ENCODE assay signal across 8 cellular contexts in genomic region chr3:114809668-114810413, GRCh38.
DNase-seq lines count a peak whose midpoint lies in the region; ATAC-seq and TF ChIP-seq lines count a peak whose summit lies in the region.

No MANE protein-coding gene starts in this region.

- H3K4me1 ChIP-seq in smooth muscle cell (ENCODE audit: low read depth): peaks cover 3% of the 10 kb centered on the region

- peak overlapping the region; percentile 67 for H3K4me2 ChIP-seq in smooth muscle cell

- H3K4me3 Mint-ChIP-seq in activated CD4-positive, alpha-beta memory T cell treated with anti-CD3 and anti-CD28 coated beads for 36 hours: no peak overlapping the region
- no peak overlapping the region for H3K4me3 Mint-ChIP-seq in progenitor cell of endocrine pancreas (ENCODE audit: low read depth)

- H3F3A ChIP-seq in smooth muscle cell (ENCODE audit: low read depth): no peaks in the 10 kb centered on the region

- intact Hi-C loops in activated CD4-positive, alpha-beta memory T cell treated with anti-CD3 and anti-CD28 coated beads for 36 hours (cut with micrococcal nuclease): no loop called here
- intact Hi-C loops in Right ventricle myocardium inferior (cut with DNase I): no loop called here

- peak overlapping the region; percentile 27 for H3K4me3 ChIP-seq in smooth muscle cell

- peaks cover 9% of the 10 kb centered on the region for H3K36me3 Mint-ChIP-seq in activated CD4-positive, alpha-beta memory T cell treated with anti-CD3 and anti-CD28 coated beads for 36 hours
- no peaks in the 10 kb centered on the region for H3K36me3 Mint-ChIP-seq in progenitor cell of endocrine pancreas (ENCODE audit: insufficient read depth)

- peak; percentile 50 for DNase-seq in NK-92 treated with Interleukin-12 subunit alpha and Interleukin-12 subunit beta, amount 100 ng/mL, for 24 hours (lab: John Stamatoyannopoulos, UW)
- no peak for DNase-seq in NK-92 (lab: John Stamatoyannopoulos, UW; ENCODE audit: unreplicated experiment)
- peak; percentile 36 for DNase-seq in activated CD4-positive, alpha-beta memory T cell treated with anti-CD3 and anti-CD28 coated beads for 36 hours
- no peak for DNase-seq in smooth muscle cell (lab: John Stamatoyannopoulos, UW; ENCODE audit: unreplicated experiment)
- no peak for DNase-seq in Right ventricle myocardium inferior (ENCODE audit: missing footprints)
- no peak for DNase-seq in COR-L47 (lab: John Stamatoyannopoulos, UW)
- no peak for DNase-seq in progenitor cell of endocrine pancreas (ENCODE audit: low spot score, unreplicated experiment)

- H3K9me3 Mint-ChIP-seq in activated CD4-positive, alpha-beta memory T cell treated with anti-CD3 and anti-CD28 coated beads for 36 hours: peaks cover 3% of the 10 kb centered on the region
- peaks cover 5% of the 10 kb centered on the region for H3K9me3 Mint-ChIP-seq in progenitor cell of endocrine pancreas (ENCODE audit: low read depth)

- H2AFZ ChIP-seq in smooth muscle cell (ENCODE audit: low read depth): no peak overlapping the region

- WGBS in smooth muscle cell (ENCODE audit: low lambda C conversion rate): 48% methylated on average over 5 of the region's 5 CpGs

- no peaks in the 10 kb centered on the region for H3K79me2 ChIP-seq in smooth muscle cell (ENCODE audit: low read depth)

- TF ChIP-seq CTCF in smooth muscle cell (IDR thresholded peaks at IDR 0.05; ENCODE audit: borderline replicate concordance, insufficient read depth, poor library complexity, severe bottlenecking): no peak
- TF ChIP-seq CTCF in progenitor cell of endocrine pancreas (IDR thresholded peaks at IDR 0.05; ENCODE audit: unreplicated experiment): no peak

- H3K27ac Mint-ChIP-seq in activated CD4-positive, alpha-beta memory T cell treated with anti-CD3 and anti-CD28 coated beads for 36 hours: no peak overlapping the region
- no peak overlapping the region for H3K27ac Mint-ChIP-seq in progenitor cell of endocrine pancreas

- H3K27me3 Mint-ChIP-seq in activated CD4-positive, alpha-beta memory T cell treated with anti-CD3 and anti-CD28 coated beads for 36 hours: no peaks in the 10 kb centered on the region
- H3K27me3 Mint-ChIP-seq in progenitor cell of endocrine pancreas: no peaks in the 10 kb centered on the region

- no peaks in the 10 kb centered on the region for H4K20me1 ChIP-seq in smooth muscle cell (ENCODE audit: low read depth)

- no peak overlapping the region for H3K9ac ChIP-seq in smooth muscle cell (ENCODE audit: low read depth)

- H3K36me3 ChIP-seq in smooth muscle cell (ENCODE audit: low read depth): no peaks in the 10 kb centered on the region

- H3K4me1 Mint-ChIP-seq in activated CD4-positive, alpha-beta memory T cell treated with anti-CD3 and anti-CD28 coated beads for 36 hours (ENCODE audit: low read depth): peaks cover 14% of the 10 kb centered on the region
- no peaks in the 10 kb centered on the region for H3K4me1 Mint-ChIP-seq in progenitor cell of endocrine pancreas (ENCODE audit: low read depth)

- no peak overlapping the region for H3K27ac ChIP-seq in smooth muscle cell (ENCODE audit: low read depth)

- CTCF ChIA-PET in activated CD4-positive, alpha-beta memory T cell treated with anti-CD3 and anti-CD28 coated beads for 36 hours (lab: Charles Lee): no interaction called here

- ATAC-seq in HG02763 (IDR thresholded peaks at IDR 0.05; ENCODE audit: unreplicated experiment) (peak; percentile 99), Right ventricle myocardium inferior (no peak)

- POLR2A ChIA-PET in activated CD4-positive, alpha-beta memory T cell treated with anti-CD3 and anti-CD28 coated beads for 36 hours (lab: Charles Lee): no interaction called here

- no peaks in the 10 kb centered on the region for H3K9me3 ChIP-seq in smooth muscle cell (replicated peaks; ENCODE audit: low read depth)

- H3K27me3 ChIP-seq in smooth muscle cell (ENCODE audit: low read depth): no peaks in the 10 kb centered on the region

Comparison
In these comparisons a context has a peak if more than half of its experiments do, and no peak if none do; other contexts are left out.
1. DNase-seq: peak in NK-92 treated with Interleukin-12 subunit alpha and Interleukin-12 subunit beta, amount 100 ng/mL, for 24 hours (single experiment) and activated CD4-positive, alpha-beta memory T cell treated with anti-CD3 and anti-CD28 coated beads for 36 hours (single experiment); none in NK-92 (single experiment), smooth muscle cell (single experiment), Right ventricle myocardium inferior (single experiment), COR-L47 (single experiment) and progenitor cell of endocrine pancreas (single experiment).